Comparison of ENCODE assay signal across 9 cellular contexts in the genomic region with DNA sequence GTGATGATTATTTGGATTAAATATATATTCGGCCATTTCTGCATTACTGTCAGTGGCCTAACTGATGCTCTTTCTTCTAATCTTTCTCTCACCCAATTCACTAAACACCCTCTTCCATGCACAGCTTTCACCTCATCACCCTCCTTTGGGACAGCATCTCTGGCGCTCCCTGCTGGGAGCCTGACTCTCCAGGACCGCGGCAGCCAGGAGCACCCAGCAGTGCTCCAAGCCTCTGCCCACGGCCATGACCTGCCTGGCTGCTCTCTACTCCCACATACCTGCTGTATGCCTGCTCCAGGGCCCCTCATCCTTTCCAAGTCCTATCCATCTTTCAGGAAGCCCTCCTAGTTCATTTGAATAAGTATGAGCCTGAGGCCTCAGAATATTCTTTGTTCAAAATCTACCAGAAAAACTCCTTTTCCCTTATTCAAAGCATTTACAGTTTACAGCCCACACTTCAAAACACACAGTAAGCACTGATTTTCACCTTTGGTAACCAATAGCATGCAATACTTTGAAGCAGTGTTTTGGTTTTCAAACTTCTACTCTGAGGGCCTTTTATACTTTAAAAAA. TPM values are rescaled to one million over a fixed set of nuclear protein-coding genes. Genes with fewer than 3 reads are reported as not detected.
DNase-seq lines count a peak whose midpoint lies in the region; ATAC-seq and TF ChIP-seq lines count a peak whose summit lies in the region.
"Had no signal": no experiment of that assay in that cellular context is flagged by ENCODE, and none has a peak within 500 bp of the region (broad histone marks: within the 10 kb centered on the region; RNA-seq: fewer than 3 reads in every experiment).

No MANE protein-coding gene starts in this region.

- no peaks in the 10 kb centered on the region for H4K20me1 ChIP-seq in neural progenitor cell (ENCODE audit: low read depth)
- H4K20me1 ChIP-seq: BLaER1 treated with 17β-estradiol and CSF1 and Interleukin-3, amounts not matched to agents 10 nM and 100 nM had no signal

- H3K9ac ChIP-seq in neural progenitor cell = no peak overlapping the region
- H3K9ac ChIP-seq: BLaER1 treated with 17β-estradiol and CSF1 and Interleukin-3, amounts not matched to agents 10 nM and 100 nM had no signal

- peaks cover 7% of the 10 kb centered on the region for H3K27me3 Mint-ChIP-seq in neural progenitor cell (ENCODE audit: insufficient read depth, low read depth)

- no peak for ATAC-seq in HG02798 (IDR thresholded peaks at IDR 0.05; ENCODE audit: poor library complexity, unreplicated experiment)

- no peaks in the 10 kb centered on the region for H3K27me3 ChIP-seq in brain microvascular endothelial cell (replicated peaks)
- no peaks in the 10 kb centered on the region for H3K27me3 ChIP-seq in neural progenitor cell
- H3K27me3 ChIP-seq in effector memory CD4-positive, alpha-beta T cell (replicated peaks; ENCODE audit: control insufficient read depth, insufficient read depth, low read length, poor library complexity, severe bottlenecking) = no peaks in the 10 kb centered on the region

- no peak overlapping the region for H3K27ac ChIP-seq in brain microvascular endothelial cell
- peak overlapping the region; percentile 82 for H3K27ac ChIP-seq in neural progenitor cell
- H3K27ac ChIP-seq in effector memory CD4-positive, alpha-beta T cell (ENCODE audit: insufficient read depth, low read length, poor library complexity, severe bottlenecking) = no peak overlapping the region
- H3K27ac ChIP-seq: BLaER1 treated with 17β-estradiol and CSF1 and Interleukin-3, amounts not matched to agents 10 nM and 100 nM had no signal

- H3K4me2 ChIP-seq in neural progenitor cell = no peak overlapping the region
- H3K4me2 ChIP-seq: BLaER1 treated with 17β-estradiol and CSF1 and Interleukin-3, amounts not matched to agents 10 nM and 100 nM had no signal

- in situ Hi-C loops in brain microvascular endothelial cell (cut with HindIII; ENCODE audit: low pct_ligation_motif_present, low sequenced_read_pairs) = no loop called here

- peaks cover 43% of the 10 kb centered on the region for H3F3A ChIP-seq in neural progenitor cell (ENCODE audit: low read depth)

- peaks cover 47% of the 10 kb centered on the region for H3K4me1 Mint-ChIP-seq in neural progenitor cell

- H3K4me3 Mint-ChIP-seq in neural progenitor cell = peak overlapping the region; percentile 5

- H3K4me3 ChIP-seq in brain microvascular endothelial cell (ENCODE audit: low read depth, low read length) = no peak overlapping the region
- H3K4me3 ChIP-seq in neural progenitor cell = no peak overlapping the region
- H3K4me3 ChIP-seq in effector memory CD4-positive, alpha-beta T cell (ENCODE audit: insufficient read depth, low read depth, low read length, poor library complexity, severe bottlenecking) = no peak overlapping the region
- H3K4me3 ChIP-seq: BLaER1 treated with 17β-estradiol and CSF1 and Interleukin-3, amounts not matched to agents 10 nM and 100 nM had no signal

- no peaks in the 10 kb centered on the region for H3K36me3 Mint-ChIP-seq in neural progenitor cell

- H3K79me2 ChIP-seq in neural progenitor cell (ENCODE audit: low read depth) = no peaks in the 10 kb centered on the region

- H3K9me3 Mint-ChIP-seq in neural progenitor cell = no peaks in the 10 kb centered on the region

- peak; percentile 77 for TF ChIP-seq CTCF in brain microvascular endothelial cell (IDR thresholded peaks at IDR 0.05; ENCODE audit: low read depth, low read length, missing control alignments)
- peak; percentile 38 for TF ChIP-seq CTCF in neural progenitor cell (IDR thresholded peaks at IDR 0.05)

- H2AFZ ChIP-seq in neural progenitor cell (replicated peaks) = no peak overlapping the region

- no peaks in the 10 kb centered on the region for H3K9me3 ChIP-seq in neural progenitor cell (ENCODE audit: low read depth)
- H3K9me3 ChIP-seq in effector memory CD4-positive, alpha-beta T cell (ENCODE audit: control insufficient read depth, low read length) = no peaks in the 10 kb centered on the region
- H3K9me3 ChIP-seq: BLaER1 treated with 17β-estradiol and CSF1 and Interleukin-3, amounts not matched to agents 10 nM and 100 nM had no signal

- DNase-seq in NCI-H345 (lab: John Stamatoyannopoulos, UW) (peak; percentile 18), NCI-H345 treated with DMSO at 0.1 percent for 48 hours (lab: John Stamatoyannopoulos, UW; ENCODE audit: unreplicated experiment) (no peak), M059J (ENCODE audit: low read depth) (peak; percentile 20), brain microvascular endothelial cell (no peak), neural progenitor cell (ENCODE audit: low spot score) (peak; percentile 44), NCI-H2171 treated with DMSO at 0.1 percent for 48 hours (lab: John Stamatoyannopoulos, UW) (no peak)
- no peak for DNase-seq in effector memory CD4-positive, alpha-beta T cell

- H3K36me3 ChIP-seq in brain microvascular endothelial cell (replicated peaks) = no peaks in the 10 kb centered on the region
- no peaks in the 10 kb centered on the region for H3K36me3 ChIP-seq in neural progenitor cell
- no peaks in the 10 kb centered on the region for H3K36me3 ChIP-seq in effector memory CD4-positive, alpha-beta T cell (ENCODE audit: control insufficient read depth, insufficient read depth, low read length)
- H3K36me3 ChIP-seq: BLaER1 treated with 17β-estradiol and CSF1 and Interleukin-3, amounts not matched to agents 10 nM and 100 nM had no signal

- H3K4me1 ChIP-seq in neural progenitor cell = peaks cover 41% of the 10 kb centered on the region
- no peaks in the 10 kb centered on the region for H3K4me1 ChIP-seq in effector memory CD4-positive, alpha-beta T cell (ENCODE audit: control insufficient read depth, insufficient read depth, low read length, poor library complexity, severe bottlenecking)

- H3K27ac Mint-ChIP-seq in neural progenitor cell = no peak overlapping the region

RNA-seq across cellular contexts. Expression of gene CTCFL, which starts 15.2 kb away (rescaled TPM):
- total RNA-seq in M059J (2014; rRNA removed; shearing (Covaris generic)) = not detected in 2 replicates
- 0.34 TPM in 1 of 2 replicates, not detected in the other for total RNA-seq in neural progenitor cell (ENCODE audit: low replicate concordance)

RNA-seq across cellular contexts. Expression of gene PCK1, which starts 51.2 kb away (rescaled TPM):
- not detected in 2 replicates for total RNA-seq in M059J (2014; rRNA removed; shearing (Covaris generic))
- not detected in 2 replicates for total RNA-seq in neural progenitor cell (ENCODE audit: low replicate concordance)

Comparison
In these comparisons a context has a peak if more than half of its experiments do, and no peak if none do; other contexts are left out.
1. DNase-seq: peak in NCI-H345 (single experiment), M059J (single experiment) and neural progenitor cell (single experiment); none in NCI-H345 treated with DMSO at 0.1 percent for 48 hours (single experiment), brain microvascular endothelial cell (single experiment), NCI-H2171 treated with DMSO at 0.1 percent for 48 hours (single experiment) and effector memory CD4-positive, alpha-beta T cell (0 of 3).